In the genomic region with DNA sequence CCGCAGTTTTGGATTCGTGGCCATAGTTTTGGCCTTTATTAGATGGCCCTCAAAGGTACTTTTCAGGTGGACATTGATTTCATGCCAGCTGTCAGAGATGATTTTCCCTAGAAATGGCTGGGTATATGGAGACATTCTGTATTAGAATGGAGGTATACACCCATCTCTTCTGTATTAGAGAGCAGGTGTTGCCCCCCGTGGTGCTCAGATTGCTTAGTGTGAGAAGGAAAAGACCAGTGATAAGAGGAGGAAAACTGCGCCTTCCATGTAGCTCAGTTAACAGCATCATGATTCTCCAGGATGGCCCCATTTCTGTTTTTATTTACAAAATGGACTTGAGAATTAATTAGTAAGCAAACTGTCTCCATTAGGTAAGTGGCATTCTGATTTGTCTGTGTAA, we compare ENCODE assay signal across 1 cellular context.
TF ChIP-seq lines count a peak whose summit lies in the region.

No MANE protein-coding gene starts in this region.

TF ChIP-seq in GM23338, 12 proteins besides CTCF, POLR2A, EP300 and RAD21 (continued from another document):
- TF ChIP-seq, protein P1, sequence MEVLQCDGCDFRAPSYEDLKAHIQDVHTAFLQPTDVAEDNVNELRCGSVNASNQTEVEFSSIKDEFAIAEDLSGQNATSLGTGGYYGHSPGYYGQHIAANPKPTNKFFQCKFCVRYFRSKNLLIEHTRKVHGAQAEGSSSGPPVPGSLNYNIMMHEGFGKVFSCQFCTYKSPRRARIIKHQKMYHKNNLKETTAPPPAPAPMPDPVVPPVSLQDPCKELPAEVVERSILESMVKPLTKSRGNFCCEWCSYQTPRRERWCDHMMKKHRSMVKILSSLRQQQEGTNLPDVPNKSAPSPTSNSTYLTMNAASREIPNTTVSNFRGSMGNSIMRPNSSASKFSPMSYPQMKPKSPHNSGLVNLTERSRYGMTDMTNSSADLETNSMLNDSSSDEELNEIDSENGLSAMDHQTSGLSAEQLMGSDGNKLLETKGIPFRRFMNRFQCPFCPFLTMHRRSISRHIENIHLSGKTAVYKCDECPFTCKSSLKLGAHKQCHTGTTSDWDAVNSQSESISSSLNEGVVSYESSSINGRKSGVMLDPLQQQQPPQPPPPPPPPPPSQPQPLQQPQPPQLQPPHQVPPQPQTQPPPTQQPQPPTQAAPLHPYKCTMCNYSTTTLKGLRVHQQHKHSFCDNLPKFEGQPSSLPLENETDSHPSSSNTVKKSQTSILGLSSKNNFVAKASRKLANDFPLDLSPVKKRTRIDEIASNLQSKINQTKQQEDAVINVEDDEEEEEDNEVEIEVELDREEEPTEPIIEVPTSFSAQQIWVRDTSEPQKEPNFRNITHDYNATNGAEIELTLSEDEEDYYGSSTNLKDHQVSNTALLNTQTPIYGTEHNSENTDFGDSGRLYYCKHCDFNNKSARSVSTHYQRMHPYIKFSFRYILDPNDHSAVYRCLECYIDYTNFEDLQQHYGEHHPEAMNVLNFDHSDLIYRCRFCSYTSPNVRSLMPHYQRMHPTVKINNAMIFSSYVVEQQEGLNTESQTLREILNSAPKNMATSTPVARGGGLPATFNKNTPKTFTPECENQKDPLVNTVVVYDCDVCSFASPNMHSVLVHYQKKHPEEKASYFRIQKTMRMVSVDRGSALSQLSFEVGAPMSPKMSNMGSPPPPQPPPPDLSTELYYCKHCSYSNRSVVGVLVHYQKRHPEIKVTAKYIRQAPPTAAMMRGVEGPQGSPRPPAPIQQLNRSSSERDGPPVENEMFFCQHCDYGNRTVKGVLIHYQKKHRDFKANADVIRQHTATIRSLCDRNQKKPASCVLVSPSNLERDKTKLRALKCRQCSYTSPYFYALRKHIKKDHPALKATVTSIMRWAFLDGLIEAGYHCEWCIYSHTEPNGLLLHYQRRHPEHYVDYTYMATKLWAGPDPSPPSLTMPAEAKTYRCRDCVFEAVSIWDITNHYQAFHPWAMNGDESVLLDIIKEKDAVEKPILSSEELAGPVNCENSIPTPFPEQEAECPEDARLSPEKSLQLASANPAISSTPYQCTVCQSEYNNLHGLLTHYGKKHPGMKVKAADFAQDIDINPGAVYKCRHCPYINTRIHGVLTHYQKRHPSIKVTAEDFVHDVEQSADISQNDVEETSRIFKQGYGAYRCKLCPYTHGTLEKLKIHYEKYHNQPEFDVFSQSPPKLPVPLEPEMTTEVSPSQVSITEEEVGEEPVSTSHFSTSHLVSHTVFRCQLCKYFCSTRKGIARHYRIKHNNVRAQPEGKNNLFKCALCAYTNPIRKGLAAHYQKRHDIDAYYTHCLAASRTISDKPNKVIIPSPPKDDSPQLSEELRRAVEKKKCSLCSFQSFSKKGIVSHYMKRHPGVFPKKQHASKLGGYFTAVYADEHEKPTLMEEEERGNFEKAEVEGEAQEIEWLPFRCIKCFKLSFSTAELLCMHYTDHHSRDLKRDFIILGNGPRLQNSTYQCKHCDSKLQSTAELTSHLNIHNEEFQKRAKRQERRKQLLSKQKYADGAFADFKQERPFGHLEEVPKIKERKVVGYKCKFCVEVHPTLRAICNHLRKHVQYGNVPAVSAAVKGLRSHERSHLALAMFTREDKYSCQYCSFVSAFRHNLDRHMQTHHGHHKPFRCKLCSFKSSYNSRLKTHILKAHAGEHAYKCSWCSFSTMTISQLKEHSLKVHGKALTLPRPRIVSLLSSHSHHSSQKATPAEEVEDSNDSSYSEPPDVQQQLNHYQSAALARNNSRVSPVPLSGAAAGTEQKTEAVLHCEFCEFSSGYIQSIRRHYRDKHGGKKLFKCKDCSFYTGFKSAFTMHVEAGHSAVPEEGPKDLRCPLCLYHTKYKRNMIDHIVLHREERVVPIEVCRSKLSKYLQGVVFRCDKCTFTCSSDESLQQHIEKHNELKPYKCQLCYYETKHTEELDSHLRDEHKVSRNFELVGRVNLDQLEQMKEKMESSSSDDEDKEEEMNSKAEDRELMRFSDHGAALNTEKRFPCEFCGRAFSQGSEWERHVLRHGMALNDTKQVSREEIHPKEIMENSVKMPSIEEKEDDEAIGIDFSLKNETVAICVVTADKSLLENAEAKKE (CRISPR knock-in tag; IDR thresholded peaks at IDR 0.05) = no peak
- TF ChIP-seq ETS1 (IDR thresholded peaks at IDR 0.05) (no peak), ZNF114 (CRISPR knock-in tag; IDR thresholded peaks at IDR 0.05) (no peak), EZH2phosphoT487 (IDR thresholded peaks at IDR 0.05; ENCODE audit: unreplicated experiment) (no peak), JUNB (IDR thresholded peaks at IDR 0.05; ENCODE audit: unreplicated experiment) (no peak), CREB1 (CRISPR knock-in tag; IDR thresholded peaks at IDR 0.05; ENCODE audit: low read depth) (no peak)
